ENCODE assay signal across 8 cellular contexts in the genomic region with DNA sequence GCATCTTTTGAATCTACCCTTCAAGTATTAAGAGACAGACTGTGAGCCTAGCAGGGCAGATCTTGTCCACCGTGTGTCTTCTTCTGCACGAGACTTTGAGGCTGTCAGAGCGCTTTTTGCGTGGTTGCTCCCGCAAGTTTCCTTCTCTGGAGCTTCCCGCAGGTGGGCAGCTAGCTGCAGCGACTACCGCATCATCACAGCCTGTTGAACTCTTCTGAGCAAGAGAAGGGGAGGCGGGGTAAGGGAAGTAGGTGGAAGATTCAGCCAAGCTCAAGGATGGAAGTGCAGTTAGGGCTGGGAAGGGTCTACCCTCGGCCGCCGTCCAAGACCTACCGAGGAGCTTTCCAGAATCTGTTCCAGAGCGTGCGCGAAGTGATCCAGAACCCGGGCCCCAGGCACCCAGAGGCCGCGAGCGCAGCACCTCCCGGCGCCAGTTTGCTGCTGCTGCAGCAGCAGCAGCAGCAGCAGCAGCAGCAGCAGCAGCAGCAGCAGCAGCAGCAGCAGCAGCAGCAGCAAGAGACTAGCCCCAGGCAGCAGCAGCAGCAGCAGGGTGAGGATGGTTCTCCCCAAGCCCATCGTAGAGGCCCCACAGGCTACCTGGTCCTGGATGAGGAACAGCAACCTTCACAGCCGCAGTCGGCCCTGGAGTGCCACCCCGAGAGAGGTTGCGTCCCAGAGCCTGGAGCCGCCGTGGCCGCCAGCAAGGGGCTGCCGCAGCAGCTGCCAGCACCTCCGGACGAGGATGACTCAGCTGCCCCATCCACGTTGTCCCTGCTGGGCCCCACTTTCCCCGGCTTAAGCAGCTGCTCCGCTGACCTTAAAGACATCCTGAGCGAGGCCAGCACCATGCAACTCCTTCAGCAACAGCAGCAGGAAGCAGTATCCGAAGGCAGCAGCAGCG. TPM values are rescaled to one million over a fixed set of nuclear protein-coding genes. Genes with fewer than 3 reads are reported as not detected.
DNase-seq lines count a peak whose midpoint lies in the region; ATAC-seq and TF ChIP-seq lines count a peak whose summit lies in the region.

No MANE protein-coding gene starts in this region.

- H3K36me3 Mint-ChIP-seq in GM23338 (ENCODE audit: low read depth), result no peaks in the 10 kb centered on the region

- no peaks in the 10 kb centered on the region for H3K36me3 ChIP-seq in GM23338 (ENCODE audit: insufficient read depth)
- no peaks in the 10 kb centered on the region for H3K36me3 ChIP-seq in left ventricle myocardium inferior

- H3K27me3 ChIP-seq in GM23338 (ENCODE audit: insufficient read depth) (peaks cover 13% of the 10 kb centered on the region), left ventricle myocardium inferior (ENCODE audit: low read depth) (no peaks in the 10 kb centered on the region)

- peak overlapping the region; percentile 83 for H3K4me3 Mint-ChIP-seq in GM23338

- H3K27ac Mint-ChIP-seq in GM23338, result no peak overlapping the region

- H3K9me2 ChIP-seq in GM23338 (ENCODE audit: insufficient read depth), result no peaks in the 10 kb centered on the region

- no peak for TF ChIP-seq POLR2A in lower leg skin (IDR thresholded peaks at IDR 0.05)

- H3K79me2 ChIP-seq in GM23338 (replicated peaks; ENCODE audit: insufficient read depth), result peaks cover 41% of the 10 kb centered on the region

- H3K9me3 ChIP-seq in left ventricle myocardium inferior (replicated peaks), result no peaks in the 10 kb centered on the region

- H2AFZ ChIP-seq in GM23338, result no peak overlapping the region

- peak; percentile 6 for ATAC-seq in GM23338
- ATAC-seq in sciatic nerve, result peak; percentile 25
- ATAC-seq in GM18870 (IDR thresholded peaks at IDR 0.05; ENCODE audit: unreplicated experiment), result no peak

- H3K4me3 ChIP-seq in GM23338, result peak overlapping the region; percentile 73
- peak overlapping the region; percentile 68 for H3K4me3 ChIP-seq in left ventricle myocardium inferior
- no peak overlapping the region for H3K4me3 ChIP-seq in lower leg skin (ENCODE audit: low read depth, poor library complexity, severe bottlenecking)

- intact Hi-C loops in left ventricle myocardium inferior (cut with micrococcal nuclease), result no loop called here
- intact Hi-C loops in sciatic nerve (cut with DNase I), result no loop called here
- intact Hi-C loops in lower leg skin (cut with DNase I; ENCODE audit: low total_unique reads), result no loop called here

- no peaks in the 10 kb centered on the region for H4K20me1 ChIP-seq in GM23338 (replicated peaks; ENCODE audit: insufficient read depth)

- WGBS in lower leg skin, 2 donors, result 1 to 28% methylated on average over 16 to 22 of the region's 39 CpGs

- H3F3A ChIP-seq in GM23338 (replicated peaks; ENCODE audit: low read depth), result no peaks in the 10 kb centered on the region

- no peak overlapping the region for H3K27ac ChIP-seq in GM23338 (ENCODE audit: low read depth)
- H3K27ac ChIP-seq in VCaP, result peak overlapping the region; percentile 78
- H3K27ac ChIP-seq in left ventricle myocardium inferior (replicated peaks), result peak overlapping the region; percentile 79

- peaks cover 30% of the 10 kb centered on the region for H3K4me1 Mint-ChIP-seq in GM23338

- H3K4me2 ChIP-seq in GM23338, result peak overlapping the region; percentile 83

- H3K9me3 Mint-ChIP-seq in GM23338, result no peaks in the 10 kb centered on the region

- TF ChIP-seq CTCF in GM23338 (conservative IDR thresholded peaks at IDR 0.05; ENCODE audit: low read depth in 2 of 2) (no peak), VCaP (conservative IDR thresholded peaks at IDR 0.05) (no peak), left ventricle myocardium inferior (IDR thresholded peaks at IDR 0.05; ENCODE audit: borderline replicate concordance) (no peak), lower leg skin (IDR thresholded peaks at IDR 0.05) (no peak)

- peak; percentile 30 for DNase-seq in GM23338 (ENCODE audit: low spot score)
- peak; percentile 16 for DNase-seq in left ventricle myocardium inferior
- DNase-seq in sciatic nerve (ENCODE audit: low spot score), result peak; percentile 58
- DNase-seq in T-helper 1 cell, result no peak
- no peak for DNase-seq in lower leg skin (ENCODE audit: low spot score in 2 of 2)
- DNase-seq in GM19238 (ENCODE audit: insufficient read length, low spot score), result no peak

- peaks cover 9% of the 10 kb centered on the region for H3K27me3 Mint-ChIP-seq in GM23338 (ENCODE audit: insufficient read depth, low read depth, poor library complexity)

- H3K4me1 ChIP-seq in GM23338 (ENCODE audit: insufficient read depth), result peaks cover 19% of the 10 kb centered on the region
- peaks cover 20% of the 10 kb centered on the region for H3K4me1 ChIP-seq in left ventricle myocardium inferior

TF ChIP-seq in GM23338, 12 proteins besides CTCF, POLR2A, EP300 and RAD21:
- no peak for TF ChIP-seq EZH2phosphoT487 (IDR thresholded peaks at IDR 0.05; ENCODE audit: unreplicated experiment)
- TF ChIP-seq CREB1 (CRISPR knock-in tag; IDR thresholded peaks at IDR 0.05; ENCODE audit: low read depth), result no peak
- TF ChIP-seq, protein P1, sequence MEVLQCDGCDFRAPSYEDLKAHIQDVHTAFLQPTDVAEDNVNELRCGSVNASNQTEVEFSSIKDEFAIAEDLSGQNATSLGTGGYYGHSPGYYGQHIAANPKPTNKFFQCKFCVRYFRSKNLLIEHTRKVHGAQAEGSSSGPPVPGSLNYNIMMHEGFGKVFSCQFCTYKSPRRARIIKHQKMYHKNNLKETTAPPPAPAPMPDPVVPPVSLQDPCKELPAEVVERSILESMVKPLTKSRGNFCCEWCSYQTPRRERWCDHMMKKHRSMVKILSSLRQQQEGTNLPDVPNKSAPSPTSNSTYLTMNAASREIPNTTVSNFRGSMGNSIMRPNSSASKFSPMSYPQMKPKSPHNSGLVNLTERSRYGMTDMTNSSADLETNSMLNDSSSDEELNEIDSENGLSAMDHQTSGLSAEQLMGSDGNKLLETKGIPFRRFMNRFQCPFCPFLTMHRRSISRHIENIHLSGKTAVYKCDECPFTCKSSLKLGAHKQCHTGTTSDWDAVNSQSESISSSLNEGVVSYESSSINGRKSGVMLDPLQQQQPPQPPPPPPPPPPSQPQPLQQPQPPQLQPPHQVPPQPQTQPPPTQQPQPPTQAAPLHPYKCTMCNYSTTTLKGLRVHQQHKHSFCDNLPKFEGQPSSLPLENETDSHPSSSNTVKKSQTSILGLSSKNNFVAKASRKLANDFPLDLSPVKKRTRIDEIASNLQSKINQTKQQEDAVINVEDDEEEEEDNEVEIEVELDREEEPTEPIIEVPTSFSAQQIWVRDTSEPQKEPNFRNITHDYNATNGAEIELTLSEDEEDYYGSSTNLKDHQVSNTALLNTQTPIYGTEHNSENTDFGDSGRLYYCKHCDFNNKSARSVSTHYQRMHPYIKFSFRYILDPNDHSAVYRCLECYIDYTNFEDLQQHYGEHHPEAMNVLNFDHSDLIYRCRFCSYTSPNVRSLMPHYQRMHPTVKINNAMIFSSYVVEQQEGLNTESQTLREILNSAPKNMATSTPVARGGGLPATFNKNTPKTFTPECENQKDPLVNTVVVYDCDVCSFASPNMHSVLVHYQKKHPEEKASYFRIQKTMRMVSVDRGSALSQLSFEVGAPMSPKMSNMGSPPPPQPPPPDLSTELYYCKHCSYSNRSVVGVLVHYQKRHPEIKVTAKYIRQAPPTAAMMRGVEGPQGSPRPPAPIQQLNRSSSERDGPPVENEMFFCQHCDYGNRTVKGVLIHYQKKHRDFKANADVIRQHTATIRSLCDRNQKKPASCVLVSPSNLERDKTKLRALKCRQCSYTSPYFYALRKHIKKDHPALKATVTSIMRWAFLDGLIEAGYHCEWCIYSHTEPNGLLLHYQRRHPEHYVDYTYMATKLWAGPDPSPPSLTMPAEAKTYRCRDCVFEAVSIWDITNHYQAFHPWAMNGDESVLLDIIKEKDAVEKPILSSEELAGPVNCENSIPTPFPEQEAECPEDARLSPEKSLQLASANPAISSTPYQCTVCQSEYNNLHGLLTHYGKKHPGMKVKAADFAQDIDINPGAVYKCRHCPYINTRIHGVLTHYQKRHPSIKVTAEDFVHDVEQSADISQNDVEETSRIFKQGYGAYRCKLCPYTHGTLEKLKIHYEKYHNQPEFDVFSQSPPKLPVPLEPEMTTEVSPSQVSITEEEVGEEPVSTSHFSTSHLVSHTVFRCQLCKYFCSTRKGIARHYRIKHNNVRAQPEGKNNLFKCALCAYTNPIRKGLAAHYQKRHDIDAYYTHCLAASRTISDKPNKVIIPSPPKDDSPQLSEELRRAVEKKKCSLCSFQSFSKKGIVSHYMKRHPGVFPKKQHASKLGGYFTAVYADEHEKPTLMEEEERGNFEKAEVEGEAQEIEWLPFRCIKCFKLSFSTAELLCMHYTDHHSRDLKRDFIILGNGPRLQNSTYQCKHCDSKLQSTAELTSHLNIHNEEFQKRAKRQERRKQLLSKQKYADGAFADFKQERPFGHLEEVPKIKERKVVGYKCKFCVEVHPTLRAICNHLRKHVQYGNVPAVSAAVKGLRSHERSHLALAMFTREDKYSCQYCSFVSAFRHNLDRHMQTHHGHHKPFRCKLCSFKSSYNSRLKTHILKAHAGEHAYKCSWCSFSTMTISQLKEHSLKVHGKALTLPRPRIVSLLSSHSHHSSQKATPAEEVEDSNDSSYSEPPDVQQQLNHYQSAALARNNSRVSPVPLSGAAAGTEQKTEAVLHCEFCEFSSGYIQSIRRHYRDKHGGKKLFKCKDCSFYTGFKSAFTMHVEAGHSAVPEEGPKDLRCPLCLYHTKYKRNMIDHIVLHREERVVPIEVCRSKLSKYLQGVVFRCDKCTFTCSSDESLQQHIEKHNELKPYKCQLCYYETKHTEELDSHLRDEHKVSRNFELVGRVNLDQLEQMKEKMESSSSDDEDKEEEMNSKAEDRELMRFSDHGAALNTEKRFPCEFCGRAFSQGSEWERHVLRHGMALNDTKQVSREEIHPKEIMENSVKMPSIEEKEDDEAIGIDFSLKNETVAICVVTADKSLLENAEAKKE (CRISPR knock-in tag; IDR thresholded peaks at IDR 0.05), result no peak

RNA-seq across cellular contexts. Expression of a gene that starts 1.3 kb away (rescaled TPM):
- total RNA-seq in GM23338 (2014; rRNA removed; shearing (Covaris generic)), result 13.3 and 13.4 TPM in 2 replicates
- 11.2 and 11.8 TPM in 2 replicates for polyA plus RNA-seq in GM23338 (2016; fragmentation: Nextera tagmentation; extraction: Ambion mirVana)
- total RNA-seq in left ventricle myocardium inferior (18.4 TPM), sciatic nerve (13.1 TPM), lower leg skin (10 to 100 TPM in 1 of 4 donors, 1 to 10 TPM in 3; 4.3 to 10.4 (median 9.3) TPM)

Comparison
In these comparisons a context has a peak if more than half of its experiments do, and no peak if none do; other contexts are left out.
1. DNase-seq: peak in GM23338 (single experiment), left ventricle myocardium inferior (single experiment) and sciatic nerve (single experiment); none in T-helper 1 cell (0 of 5), lower leg skin (0 of 2) and GM19238 (single experiment).